Comparison of ENCODE assay signal across 18 cellular contexts in genomic region chr11:639324-639977, GRCh38. TPM values are rescaled to one million over a fixed set of nuclear protein-coding genes. Genes with fewer than 3 reads are reported as not detected.
DNase-seq lines count a peak whose midpoint lies in the region; ATAC-seq, FAIRE-seq and TF ChIP-seq lines count a peak whose summit lies in the region.
"Had no signal": no experiment of that assay in that cellular context is flagged by ENCODE, and none has a peak within 500 bp of the region (broad histone marks: within the 10 kb centered on the region; RNA-seq: fewer than 3 reads in every experiment).

No MANE protein-coding gene starts in this region.

- H3K9me3 Mint-ChIP-seq in naive thymus-derived CD8-positive, alpha-beta T cell = no peaks in the 10 kb centered on the region
- H3K9me3 Mint-ChIP-seq: CD8-positive, alpha-beta memory T cell had no signal

- FAIRE-seq in small intestine (lab: Jason Lieb, UNC) = no peak

- POLR2A ChIA-PET in HEK293 (lab: Yijun Ruan, JAX) = no interaction called here
- POLR2A ChIA-PET in naive thymus-derived CD8-positive, alpha-beta T cell (lab: Charles Lee) = interaction anchor here (0.7 to 1.5 kb wide), 2 partner anchors 27 to 308 kb away, joined by 3 to 4 read pairs; no protein-coding TSS in a partner anchor

- H3K36me3 Mint-ChIP-seq in naive thymus-derived CD8-positive, alpha-beta T cell = peaks cover 0 to 16% (median 0%) of the 10 kb centered on the region in 3 donors

- WGBS in small intestine, 3 donors = 10 to 30% (median 13%) methylated on average over 45 to 84 of the region's 84 CpGs

- peak; percentile 15 to 49 for ATAC-seq in naive thymus-derived CD8-positive, alpha-beta T cell
- no peak for ATAC-seq in GM18870 (IDR thresholded peaks at IDR 0.05; ENCODE audit: unreplicated experiment)
- ATAC-seq: HCT116, left lung had no signal

- H3K9me3 ChIP-seq in HEK293 (ENCODE audit: control insufficient read depth, insufficient read depth, low read depth, low read length) (no peaks in the 10 kb centered on the region), small intestine (ENCODE audit: control insufficient read depth, low read depth) (no peaks in the 10 kb centered on the region)
- H3K9me3 ChIP-seq: left lung had no signal

- no peak overlapping the region for H3K27ac Mint-ChIP-seq in naive thymus-derived CD8-positive, alpha-beta T cell
- H3K27ac Mint-ChIP-seq: CD8-positive, alpha-beta memory T cell had no signal

- H3K27me3 Mint-ChIP-seq in naive thymus-derived CD8-positive, alpha-beta T cell = peaks cover 0 to 39% (median 18%) of the 10 kb centered on the region in 5 donors

- CTCF ChIA-PET in HEK293 (lab: Yijun Ruan, JAX) = interaction anchor here (0.6 kb wide), 1 partner anchor 52 kb away, joined by 4 read pairs; no protein-coding TSS in a partner anchor

- H3K27me3 ChIP-seq in small intestine (ENCODE audit: control insufficient read depth in 2 of 2, insufficient read depth in 2 of 2, low read length in 2 of 2) = peaks cover 0 to 20% of the 10 kb centered on the region in 2 donors

- H3K4me3 ChIP-seq in HEK293 (ENCODE audit: low read depth, low read length) (no peak overlapping the region), small intestine (ENCODE audit: low read depth in 1 of 2, low read length in 2 of 2) (peak overlapping the region in 1 of 2 donors; percentile 31)
- H3K4me3 ChIP-seq: left lung had no signal

- DNase-seq in D341Med (ENCODE audit: low spot score) (peak; percentile 43), dermis blood vessel endothelial cell (peak; percentile 12), GM03348 (ENCODE audit: low spot score) (no peak), small intestine (no peak), SW480 (ENCODE audit: low spot score) (no peak)
- DNase-seq in naive thymus-derived CD8-positive, alpha-beta T cell = no peak
- DNase-seq: activated CD4-positive, alpha-beta T cell treated with anti-CD3 and anti-CD28 coated beads, Interleukin-2, amount 50 U/mL, for 48 hours; activated gamma-delta T cell; CD8-positive, alpha-beta memory T cell; NCI-H2029; NCI-H526; RPMI8226; T1000 had no signal

- peaks cover 9 to 19% (median 14%) of the 10 kb centered on the region in 4 donors for H3K4me1 Mint-ChIP-seq in naive thymus-derived CD8-positive, alpha-beta T cell

- H3K36me3 ChIP-seq in HEK293 (ENCODE audit: control insufficient read depth in 2 of 2, insufficient read depth in 1 of 2, low read length in 2 of 2) (peaks cover 0 to 45% of the 10 kb centered on the region in 2 experiments; a peak in 1 of 3 replicates), small intestine (ENCODE audit: control insufficient read depth in 2 of 2, insufficient read depth in 2 of 2, low read length in 2 of 2) (no peaks in the 10 kb centered on the region)

- H3K4me3 Mint-ChIP-seq in naive thymus-derived CD8-positive, alpha-beta T cell = peak overlapping the region in 5 of 10 donors; percentile 3 to 77 (median 30)

- no peak for TF ChIP-seq CTCF in HEK293 (tag by site-specific recombination; IDR thresholded peaks at IDR 0.05)

- H3K27ac ChIP-seq in HEK293 (ENCODE audit: extremely low read depth, low read depth, low read length) (no peak overlapping the region), small intestine (ENCODE audit: low read depth in 1 of 2, low read length in 1 of 2) (no peak overlapping the region)
- H3K27ac ChIP-seq: left lung had no signal

- H3K4me1 ChIP-seq in HEK293 (ENCODE audit: control insufficient read depth, insufficient read depth, low read length) = no peaks in the 10 kb centered on the region
- peaks cover 0 to 4% of the 10 kb centered on the region in 2 donors for H3K4me1 ChIP-seq in small intestine (ENCODE audit: control insufficient read depth in 2 of 2, insufficient read depth in 1 of 2, low read depth in 1 of 2, low read length in 1 of 2)

TF ChIP-seq in HEK293, 187 proteins besides CTCF, POLR2A, EP300 and RAD21:
- TF ChIP-seq ZNF704 (tag by site-specific recombination; IDR thresholded peaks at IDR 0.05) (no peak), KLF8 (tag by site-specific recombination; IDR thresholded peaks at IDR 0.05) (0 out of 2 replicates have a peak, but pooled peaks have one; percentile 2)
TF ChIP-seq in HEK293: peak in this region for 1.

RNA-seq across cellular contexts. Expression of gene DRD4, which starts 2.4 kb away (rescaled TPM):
- total RNA-seq in dermis blood vessel endothelial cell = under 0.01 TPM in 1 of 2 replicates, not detected in the other
- total RNA-seq in naive thymus-derived CD8-positive, alpha-beta T cell = 1 to 10 TPM; 1.2 to 1.4 TPM
- polyA plus RNA-seq in naive thymus-derived CD8-positive, alpha-beta T cell = not detected
- 1 to 10 TPM in 1 of 3 donors, under 1 TPM in 2; 0.51 to 1.4 (median 0.89) TPM for polyA plus RNA-seq in small intestine
- polyA plus RNA-seq: CD8-positive, alpha-beta memory T cell had no signal

RNA-seq across cellular contexts. Expression of gene SCT, which starts 12.5 kb away (rescaled TPM):
- total RNA-seq in dermis blood vessel endothelial cell = not detected in 2 replicates
- total RNA-seq in naive thymus-derived CD8-positive, alpha-beta T cell = not detected
- not detected for polyA plus RNA-seq in naive thymus-derived CD8-positive, alpha-beta T cell
- 10 to 100 TPM in 2 of 3 donors, 1 to 10 TPM in 1; 4.8 to 25.7 (median 18.9) TPM for polyA plus RNA-seq in small intestine
- total RNA-seq: CD8-positive, alpha-beta memory T cell; left lung; subcutaneous adipose tissue had no signal
- polyA plus RNA-seq: CD8-positive, alpha-beta memory T cell had no signal

RNA-seq across cellular contexts. Expression of gene CDHR5, which starts 14.7 kb away (rescaled TPM):
- total RNA-seq in dermis blood vessel endothelial cell = not detected in 2 replicates
- not detected for total RNA-seq in naive thymus-derived CD8-positive, alpha-beta T cell
- not detected for polyA plus RNA-seq in naive thymus-derived CD8-positive, alpha-beta T cell
- 100 to 1,000 TPM; 112 to 941 (median 931) TPM for polyA plus RNA-seq in small intestine
- total RNA-seq: CD8-positive, alpha-beta memory T cell; left lung; subcutaneous adipose tissue had no signal
- polyA plus RNA-seq: CD8-positive, alpha-beta memory T cell had no signal

RNA-seq across cellular contexts. Expression of gene IRF7, which starts 23.7 kb away (rescaled TPM):
- total RNA-seq in dermis blood vessel endothelial cell = 16.8 and 24.2 TPM in 2 replicates
- total RNA-seq in naive thymus-derived CD8-positive, alpha-beta T cell = 10 to 100 TPM; 55.0 to 55.2 TPM
- polyA plus RNA-seq in naive thymus-derived CD8-positive, alpha-beta T cell = 10 to 100 TPM; 19.8 to 38.6 (median 25.3) TPM
- 100 to 1,000 TPM in 2 of 3 donors, 10 to 100 TPM in 1; 34.3 to 115 (median 112) TPM for polyA plus RNA-seq in small intestine

RNA-seq across cellular contexts. Expression of gene DEAF1, which starts 55.6 kb away (rescaled TPM):
- total RNA-seq in dermis blood vessel endothelial cell = 36.8 and 40.8 TPM in 2 replicates
- 10 to 100 TPM; 46.5 to 51.0 TPM for total RNA-seq in naive thymus-derived CD8-positive, alpha-beta T cell
- polyA plus RNA-seq in naive thymus-derived CD8-positive, alpha-beta T cell = 10 to 100 TPM; 27.0 to 58.2 (median 27.9) TPM
- polyA plus RNA-seq in small intestine = 10 to 100 TPM; 18.2 to 39.6 (median 35.4) TPM

Comparison
In these comparisons a context has a peak if more than half of its experiments do, and no peak if none do; other contexts are left out.
1. DNase-seq: peak in D341Med (single experiment) and dermis blood vessel endothelial cell (single experiment); none in naive thymus-derived CD8-positive, alpha-beta T cell (0 of 10), GM03348 (single experiment), small intestine (single experiment) and SW480 (single experiment).